ENCODE assay signal across 1 cellular context in the genomic region with DNA sequence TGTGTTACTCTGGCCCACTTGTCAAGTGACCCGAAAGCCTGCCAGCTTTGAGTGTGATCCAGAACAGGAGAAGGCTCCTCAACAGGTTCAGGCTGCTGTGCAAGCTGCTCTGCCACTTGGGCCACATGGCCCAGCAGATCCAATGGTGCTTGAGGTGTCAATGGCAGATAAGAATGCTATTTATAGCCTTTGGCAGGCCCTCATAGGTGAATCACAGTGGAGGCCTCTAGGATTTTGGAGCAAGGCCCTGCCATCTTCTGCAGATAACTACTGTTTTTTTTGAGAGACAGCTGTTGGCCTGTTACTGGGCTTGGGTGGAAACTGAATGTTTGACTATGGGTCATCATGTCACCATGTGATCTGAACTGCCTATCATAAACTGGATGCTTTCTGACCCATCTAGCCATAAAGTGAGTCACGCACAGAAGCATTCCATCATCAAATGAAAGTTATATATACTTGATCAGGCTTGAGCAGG.
A peak's percentile ranks its signal among the peaks of the same experiment; 100 is the strongest.
TF ChIP-seq lines count a peak whose summit lies in the region.

No MANE protein-coding gene starts in this region.

TF ChIP-seq in IMR-90, 13 proteins besides CTCF, POLR2A, EP300 and RAD21:
- no peak for TF ChIP-seq CHD1 (IDR thresholded peaks at IDR 0.05; ENCODE audit: low read depth, low read length)
- TF ChIP-seq, protein P1, sequence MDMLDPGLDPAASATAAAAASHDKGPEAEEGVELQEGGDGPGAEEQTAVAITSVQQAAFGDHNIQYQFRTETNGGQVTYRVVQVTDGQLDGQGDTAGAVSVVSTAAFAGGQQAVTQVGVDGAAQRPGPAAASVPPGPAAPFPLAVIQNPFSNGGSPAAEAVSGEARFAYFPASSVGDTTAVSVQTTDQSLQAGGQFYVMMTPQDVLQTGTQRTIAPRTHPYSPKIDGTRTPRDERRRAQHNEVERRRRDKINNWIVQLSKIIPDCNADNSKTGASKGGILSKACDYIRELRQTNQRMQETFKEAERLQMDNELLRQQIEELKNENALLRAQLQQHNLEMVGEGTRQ (IDR thresholded peaks at IDR 0.05; ENCODE audit: low read depth, low read length): peak; percentile 26; the same call in 1 of the 2 replicates
